ENCODE assay signal across 10 cellular contexts in the genomic region with DNA sequence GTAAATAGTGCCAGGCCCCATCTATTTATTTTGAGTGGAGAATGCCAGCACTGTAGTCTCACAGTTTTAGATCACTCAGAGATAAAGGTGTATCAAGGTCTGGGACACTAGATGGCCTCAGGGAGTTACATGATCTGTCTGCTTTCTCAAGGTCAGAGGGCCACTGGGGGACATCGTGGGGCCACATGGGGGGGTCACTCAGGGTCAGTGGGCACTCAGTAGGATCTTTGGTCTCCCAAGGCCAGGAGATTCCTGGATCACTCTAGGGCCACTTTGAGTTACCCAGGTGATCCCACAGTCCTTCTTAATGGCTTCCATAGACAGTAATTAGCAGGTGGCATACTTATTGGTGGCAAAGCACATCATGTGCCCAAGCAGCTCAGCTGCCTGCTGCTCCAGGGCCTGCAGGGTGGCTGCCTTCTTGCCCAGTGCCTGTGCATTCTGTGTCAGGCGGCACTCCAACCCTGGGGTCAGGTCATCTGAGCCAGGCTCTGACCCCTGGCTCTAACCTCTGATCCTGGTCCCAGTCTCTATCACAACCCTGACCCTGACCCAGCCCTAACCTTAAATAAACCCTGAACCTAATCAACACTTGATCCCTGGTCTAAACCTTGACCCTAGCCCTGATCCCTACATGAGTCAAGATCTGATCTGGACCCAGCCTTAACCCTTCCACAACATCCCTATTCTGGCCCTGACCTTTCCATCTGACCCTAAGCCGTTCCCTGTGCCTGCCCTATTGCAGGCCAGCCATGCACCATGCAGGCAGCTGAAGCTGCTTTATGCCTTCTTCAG. TPM values are rescaled to one million over a fixed set of nuclear protein-coding genes. Genes with fewer than 3 reads are reported as not detected.
DNase-seq lines count a peak whose midpoint lies in the region; ATAC-seq and TF ChIP-seq lines count a peak whose summit lies in the region.
"Had no signal": no experiment of that assay in that cellular context is flagged by ENCODE, and none has a peak within 500 bp of the region (broad histone marks: within the 10 kb centered on the region; RNA-seq: fewer than 3 reads in every experiment).

No MANE protein-coding gene starts in this region.

- H3K9me3 ChIP-seq in endodermal cell (ENCODE audit: control insufficient read depth, low read length) (no peaks in the 10 kb centered on the region), upper lobe of left lung (no peaks in the 10 kb centered on the region)
- H3K9me3 ChIP-seq: BE2C had no signal

- 78 to 88% methylated on average over 3 of the region's 3 CpGs for WGBS in endodermal cell (ENCODE audit: insufficient coverage in 1 of 2, insufficient read length in 1 of 2), 2 experiments
- 50 to 67% methylated on average over 2 to 3 of the region's 3 CpGs for WGBS in upper lobe of left lung, 2 donors

- H3K4me3 Mint-ChIP-seq in endodermal cell (peak overlapping the region; percentile 78), nephron (peak overlapping the region; percentile 98 to 99 (median 98))

- peaks cover 12% of the 10 kb centered on the region for H3K27me3 Mint-ChIP-seq in endodermal cell (ENCODE audit: insufficient read depth)
- no peaks in the 10 kb centered on the region for H3K27me3 Mint-ChIP-seq in nephron (ENCODE audit: low read depth)

- H3K27me3 ChIP-seq in endodermal cell (ENCODE audit: control insufficient read depth, insufficient read depth, low read length, poor library complexity, severe bottlenecking) (no peaks in the 10 kb centered on the region), upper lobe of left lung (no peaks in the 10 kb centered on the region)
- H3K27me3 ChIP-seq: BE2C had no signal

- no peak overlapping the region for H3K4me3 ChIP-seq in endodermal cell (ENCODE audit: low read length)
- no peak overlapping the region for H3K4me3 ChIP-seq in upper lobe of left lung

- H3K9ac ChIP-seq in endodermal cell (ENCODE audit: extremely low read depth, low read length, poor library complexity, severe bottlenecking), result no peak overlapping the region

- peak; percentile 29 for TF ChIP-seq CTCF in endodermal cell (conservative IDR thresholded peaks at IDR 0.05)
- TF ChIP-seq CTCF in nephron (IDR thresholded peaks at IDR 0.05; ENCODE audit: unreplicated experiment in 3 of 3), result no peak
- TF ChIP-seq CTCF in upper lobe of left lung (IDR thresholded peaks at IDR 0.05), result no peak

- H3K36me3 Mint-ChIP-seq in endodermal cell (ENCODE audit: low read depth) (no peaks in the 10 kb centered on the region), nephron (ENCODE audit: low read depth) (peaks cover 8% of the 10 kb centered on the region)

- H3K36me3 ChIP-seq in endodermal cell (ENCODE audit: control insufficient read depth, insufficient read depth, low read length), result no peaks in the 10 kb centered on the region
- peaks cover 0 to 14% (median 8%) of the 10 kb centered on the region in 4 donors for H3K36me3 ChIP-seq in upper lobe of left lung
- H3K36me3 ChIP-seq: BE2C had no signal

- no peak for ATAC-seq in upper lobe of left lung (ENCODE audit: low FRiP score in 2 of 2)

- H3K9me3 Mint-ChIP-seq in endodermal cell (no peaks in the 10 kb centered on the region), nephron (no peaks in the 10 kb centered on the region)

- H3K27ac ChIP-seq in endodermal cell (ENCODE audit: low read depth, low read length) (no peak overlapping the region), upper lobe of left lung (peak overlapping the region in 2 of 4 donors; percentile 90 to 91)

- H3K27ac Mint-ChIP-seq in endodermal cell, result peak overlapping the region; percentile 1
- H3K27ac Mint-ChIP-seq in nephron, result peak overlapping the region; percentile 57 to 98 (median 94)

- DNase-seq in COLO829 (ENCODE audit: low spot score) (peak; percentile 35), M059J (ENCODE audit: low read depth) (peak; percentile 28), endodermal cell (no peak), upper lobe of left lung (no peak), HK-2 (ENCODE audit: unreplicated experiment) (no peak)
- no peak for DNase-seq in NK-92 treated with Interleukin-12 subunit alpha and Interleukin-12 subunit beta, amount 100 ng/mL, for 24 hours (lab: John Stamatoyannopoulos, UW)
- no peak for DNase-seq in activated effector memory CD4-positive, alpha-beta T cell treated with anti-CD3 and anti-CD28 coated beads, Interleukin-2, amount 50 U/mL, for 16 hours
- DNase-seq: BE2C, NCI-H1417 treated with DMSO at 0.1 percent for 48 hours had no signal

- no peak for TF ChIP-seq POLR2A in upper lobe of left lung (IDR thresholded peaks at IDR 0.05)

- H3K4me1 ChIP-seq in endodermal cell (ENCODE audit: control insufficient read depth, insufficient read depth, low read length) (peaks cover 5% of the 10 kb centered on the region), upper lobe of left lung (peaks cover 13 to 39% (median 19%) of the 10 kb centered on the region in 4 donors)
- H3K4me1 ChIP-seq: BE2C had no signal

- H3K4me1 Mint-ChIP-seq in endodermal cell, result no peaks in the 10 kb centered on the region
- H3K4me1 Mint-ChIP-seq in nephron, result peaks cover 16% of the 10 kb centered on the region

- no peak for TF ChIP-seq EP300 in upper lobe of left lung (IDR thresholded peaks at IDR 0.05)

RNA-seq across cellular contexts. Expression of gene LAMB2, which starts 1.8 kb away (rescaled TPM):
- 229 and 329 TPM in 2 replicates for total RNA-seq in M059J (2014; rRNA removed; shearing (Covaris generic))
- total RNA-seq in endodermal cell (10 to 100 TPM; 83.6 to 97.8 TPM), upper lobe of left lung (100 to 1,000 TPM; 349 to 904 (median 555) TPM)
- polyA plus RNA-seq in endodermal cell (2013, experiment 1 of 2), result 159 TPM
- polyA plus RNA-seq in endodermal cell (2013, experiment 2 of 2), result 154 TPM

RNA-seq across cellular contexts. Expression of gene USP19, which starts 14.0 kb away (rescaled TPM):
- 13.1 and 34.5 TPM in 2 replicates for total RNA-seq in M059J (2014; rRNA removed; shearing (Covaris generic))
- total RNA-seq in endodermal cell, result 10 to 100 TPM; 61.5 to 63.2 TPM
- 50.7 TPM for polyA plus RNA-seq in endodermal cell (2013, experiment 1 of 2)
- 43.1 TPM for polyA plus RNA-seq in endodermal cell (2013, experiment 2 of 2)
- 10 to 100 TPM; 42.6 to 76.4 (median 57.2) TPM for total RNA-seq in upper lobe of left lung

RNA-seq across cellular contexts. Expression of gene QARS1, which starts 30.1 kb away (rescaled TPM):
- 129 and 170 TPM in 2 replicates for total RNA-seq in M059J (2014; rRNA removed; shearing (Covaris generic))
- total RNA-seq in endodermal cell (100 to 1,000 TPM; 314 to 358 TPM), upper lobe of left lung (100 to 1,000 TPM; 143 to 256 (median 191) TPM)
- 290 TPM for polyA plus RNA-seq in endodermal cell (2013, experiment 1 of 2)
- polyA plus RNA-seq in endodermal cell (2013, experiment 2 of 2), result 278 TPM

RNA-seq across cellular contexts. Expression of gene CCDC71, which starts 31.5 kb away (rescaled TPM):
- total RNA-seq in M059J (2014; rRNA removed; shearing (Covaris generic)), result 19.0 and 19.6 TPM in 2 replicates
- total RNA-seq in endodermal cell (10 to 100 TPM; 23.4 to 25.7 TPM), upper lobe of left lung (10 to 100 TPM; 20.7 to 31.6 (median 26.0) TPM)
- 25.0 TPM for polyA plus RNA-seq in endodermal cell (2013, experiment 1 of 2)
- polyA plus RNA-seq in endodermal cell (2013, experiment 2 of 2), result 22.0 TPM

RNA-seq across cellular contexts. Expression of gene KLHDC8B, which starts 36.7 kb away (rescaled TPM):
- total RNA-seq in M059J (2014; rRNA removed; shearing (Covaris generic)), result 2.9 and 5.0 TPM in 2 replicates
- total RNA-seq in endodermal cell (10 to 100 TPM; 33.5 to 36.1 TPM), upper lobe of left lung (10 to 100 TPM; 21.9 to 60.8 (median 32.7) TPM)
- 56.8 TPM for polyA plus RNA-seq in endodermal cell (2013, experiment 1 of 2)
- polyA plus RNA-seq in endodermal cell (2013, experiment 2 of 2), result 55.2 TPM

Comparison
In these comparisons a context has a peak if more than half of its experiments do, and no peak if none do; other contexts are left out.
1. DNase-seq: peak in COLO829 (single experiment) and M059J (single experiment); none in endodermal cell (single experiment), NK-92 treated with Interleukin-12 subunit alpha and Interleukin-12 subunit beta, amount 100 ng/mL, for 24 hours (single experiment), upper lobe of left lung (0 of 2), activated effector memory CD4-positive, alpha-beta T cell treated with anti-CD3 and anti-CD28 coated beads, Interleukin-2, amount 50 U/mL, for 16 hours (single experiment) and HK-2 (single experiment).